ENCODE assay signal across 21 cellular contexts in genomic region chr3:35673017-35673416, GRCh38. TPM values are rescaled to one million over a fixed set of nuclear protein-coding genes. Genes with fewer than 3 reads are reported as not detected.
"Had no signal": no experiment of that assay in that cellular context is flagged by ENCODE, and none has a peak within 500 bp of the region (broad histone marks: within the 10 kb centered on the region; RNA-seq: fewer than 3 reads in every experiment).

No MANE protein-coding gene starts in this region.

- H3K36me3 Mint-ChIP-seq: naive thymus-derived CD4-positive, alpha-beta T cell; type B pancreatic cell had no signal

- H3K4me1 ChIP-seq: esophagus squamous epithelium, foreskin keratinocyte, heart left ventricle, right atrium auricular region, sigmoid colon, stomach, thyroid gland had no signal

- H3K4me1 Mint-ChIP-seq: naive thymus-derived CD4-positive, alpha-beta T cell; nephron progenitor cell had no signal

- H3K27ac Mint-ChIP-seq: naive thymus-derived CD4-positive, alpha-beta T cell; nephron progenitor cell; type B pancreatic cell had no signal

- H3K9me3 Mint-ChIP-seq: naive thymus-derived CD4-positive, alpha-beta T cell; nephron progenitor cell; type B pancreatic cell had no signal

- H3K27me3 Mint-ChIP-seq: naive thymus-derived CD4-positive, alpha-beta T cell had no signal

- ATAC-seq: foreskin keratinocyte; heart left ventricle; left colon; left ventricle myocardium superior; naive thymus-derived CD4-positive, alpha-beta T cell had no signal

- H3K27me3 ChIP-seq: esophagus squamous epithelium, foreskin keratinocyte, heart left ventricle, right atrium auricular region, sigmoid colon, stomach, thyroid gland had no signal

- H3K9me3 ChIP-seq: esophagus squamous epithelium, heart left ventricle, right atrium auricular region, sigmoid colon, stomach, thyroid gland had no signal

- H3K4me3 ChIP-seq: esophagus squamous epithelium, heart left ventricle, lung, right atrium auricular region, sigmoid colon, skin epidermis, stomach, thyroid gland had no signal

- H3K4me3 Mint-ChIP-seq: naive thymus-derived CD4-positive, alpha-beta T cell; nephron progenitor cell; type B pancreatic cell had no signal

- H3K27ac ChIP-seq: esophagus squamous epithelium, foreskin keratinocyte, heart left ventricle, right atrium auricular region, sigmoid colon, skin epidermis, stomach, thyroid gland had no signal

- DNase-seq: esophagus squamous epithelium; foreskin keratinocyte; heart left ventricle; hippocampal formation; left colon; left ventricle myocardium superior; mesenchymal stem cell; naive thymus-derived CD4-positive, alpha-beta T cell; nephron progenitor cell; posterior cingulate gyrus; sigmoid colon; stimulated activated CD4-positive, alpha-beta T cell treated with anti-CD3 and anti-CD28 coated beads, Interleukin-2, amount 100 ng/mL, for 24 hours; stimulated activated naive CD4-positive, alpha-beta T cell; stomach; thyroid gland had no signal

- H3K36me3 ChIP-seq: esophagus squamous epithelium, heart left ventricle, right atrium auricular region, sigmoid colon, stomach, thyroid gland had no signal

RNA-seq across cellular contexts. Expression of gene ARPP21, which starts 33.7 kb away (rescaled TPM):
- total RNA-seq: epithelial cell of proximal tubule; esophagus squamous epithelium; foreskin keratinocyte; left ventricle myocardium superior; mononuclear cell; naive thymus-derived CD4-positive, alpha-beta T cell; right atrium auricular region; thyroid gland had no signal
